In genomic region chr13:91504216-91504615, GRCh38 we compare ENCODE assay signal across 19 cellular contexts.
DNase-seq lines count a peak whose midpoint lies in the region; ATAC-seq, FAIRE-seq and TF ChIP-seq lines count a peak whose summit lies in the region.
"Had no signal": no experiment of that assay in that cellular context is flagged by ENCODE, and none has a peak within 500 bp of the region (broad histone marks: within the 10 kb centered on the region; RNA-seq: fewer than 3 reads in every experiment).

No MANE protein-coding gene starts in this region.

- CTCF ChIA-PET in GM10248 (lab: Yijun Ruan, JAX): no interaction called here
- CTCF ChIA-PET in MCF 10A (lab: Yijun Ruan, JAX): no interaction called here

- no peak overlapping the region for H3K4me3 Mint-ChIP-seq in MCF 10A (ENCODE audit: unreplicated experiment)
- H3K4me3 Mint-ChIP-seq: CD4-positive, alpha-beta memory T cell; GM23338; H9 had no signal

- no peaks in the 10 kb centered on the region for H3K9me3 ChIP-seq in pancreas

- no peak overlapping the region for H3K27ac ChIP-seq in pancreas

- FAIRE-seq in G401.6 (lab: Jason Lieb, UNC) (peak; percentile 75), endometrium (lab: Jason Lieb, UNC) (peak; percentile 48), pancreas (lab: Jason Lieb, UNC) (peak; percentile 54)
- FAIRE-seq: GM12891, GM18507 had no signal

- no peak for DNase-seq in pancreas
- no peak for DNase-seq in SKM-1 (lab: John Stamatoyannopoulos, UW; ENCODE audit: unreplicated experiment)
- DNase-seq in GM10248 (ENCODE audit: extremely low spot score): no peak
- DNase-seq in MCF 10A (ENCODE audit: unreplicated experiment): no peak
- DNase-seq: 8988T; C1 segment of cervical spinal cord; Calu3; CD4-positive, alpha-beta memory T cell; COR-L47; DMS53; DMS79 treated with DMSO at 0.1 percent for 48 hours; GDM1; H9 had no signal

- POLR2A ChIA-PET in GM10248 (lab: Yijun Ruan, JAX) (no interaction called here), MCF 10A (lab: Yijun Ruan, JAX) (no interaction called here)

- H3K4me1 ChIP-seq in pancreas: no peaks in the 10 kb centered on the region

- TF ChIP-seq CTCF in pancreas (IDR thresholded peaks at IDR 0.05) (no peak), GM10248 (IDR thresholded peaks at IDR 0.05; ENCODE audit: control extremely low read depth, extremely low read depth, low read depth, missing control alignments) (no peak), MCF 10A (IDR thresholded peaks at IDR 0.05; ENCODE audit: unreplicated experiment) (no peak)

- ATAC-seq in pancreas: no peak
- ATAC-seq: GM23338, HCT116 had no signal

- H3K27ac Mint-ChIP-seq in MCF 10A (ENCODE audit: low read depth, unreplicated experiment): no peak overlapping the region
- H3K27ac Mint-ChIP-seq: CD4-positive, alpha-beta memory T cell; GM23338; H9 had no signal

- 55 to 84% methylated on average over 2 of the region's 2 CpGs for WGBS in pancreas, 2 donors

- peaks cover 16% of the 10 kb centered on the region for H3K27me3 Mint-ChIP-seq in MCF 10A (ENCODE audit: insufficient read depth, unreplicated experiment)
- H3K27me3 Mint-ChIP-seq: CD4-positive, alpha-beta memory T cell had no signal

- no peaks in the 10 kb centered on the region for H3K36me3 ChIP-seq in pancreas

- H3K4me3 ChIP-seq in pancreas: no peak overlapping the region
- H3K4me3 ChIP-seq: GM23338 had no signal

- intact Hi-C loops in pancreas (cut with DNase I): no loop called here
- intact Hi-C loops in MCF 10A (cut with micrococcal nuclease): no loop called here

- H3K27me3 ChIP-seq in pancreas: no peaks in the 10 kb centered on the region

- H3K4me1 Mint-ChIP-seq in MCF 10A (ENCODE audit: insufficient read depth, unreplicated experiment): no peaks in the 10 kb centered on the region

- no TSS peak for BruUV-seq in MCF 10A (replicated peaks; lab: Mats Ljungman, UMichigan)

- H3K36me3 Mint-ChIP-seq in MCF 10A (ENCODE audit: insufficient read depth, unreplicated experiment): no peaks in the 10 kb centered on the region
- H3K36me3 Mint-ChIP-seq: CD4-positive, alpha-beta memory T cell had no signal

- H3K9me3 Mint-ChIP-seq in MCF 10A (ENCODE audit: unreplicated experiment): no peaks in the 10 kb centered on the region
- H3K9me3 Mint-ChIP-seq: GM23338, H9 had no signal
